Comparison of ENCODE assay signal across 12 cellular contexts in the genomic region with DNA sequence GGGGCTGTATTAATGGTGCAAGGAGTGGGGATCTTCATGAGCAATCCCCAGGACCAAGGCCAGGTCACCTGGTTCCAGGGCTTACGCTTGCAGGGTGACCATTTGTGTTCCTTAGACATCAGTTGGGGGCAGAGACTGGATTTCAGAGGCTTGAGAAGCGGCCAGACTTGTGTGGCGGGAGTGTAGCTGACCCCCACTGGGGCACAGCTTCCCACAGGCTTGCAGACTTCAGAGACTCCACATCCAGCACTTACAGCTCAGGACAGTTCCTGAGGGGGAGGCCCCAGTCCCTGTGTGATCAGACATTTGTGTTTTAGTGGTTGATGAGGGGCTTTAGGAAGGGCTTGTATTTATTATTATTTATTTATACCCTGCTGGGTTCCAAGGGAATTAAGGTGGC. TPM values are rescaled to one million over a fixed set of nuclear protein-coding genes. Genes with fewer than 3 reads are reported as not detected.
DNase-seq lines count a peak whose midpoint lies in the region; ATAC-seq, FAIRE-seq and TF ChIP-seq lines count a peak whose summit lies in the region.
"Had no signal": no experiment of that assay in that cellular context is flagged by ENCODE, and none has a peak within 500 bp of the region (broad histone marks: within the 10 kb centered on the region; RNA-seq: fewer than 3 reads in every experiment).

No MANE protein-coding gene starts in this region.

- no peak overlapping the region for H2AFZ ChIP-seq in H9 (ENCODE audit: low read length)
- no peak overlapping the region for H2AFZ ChIP-seq in astrocyte (ENCODE audit: low read depth, low read length)

- no peak for DNase-seq in H9
- peak; percentile 52 for DNase-seq in astrocyte (ENCODE audit: low read depth)
- DNase-seq in left ventricle myocardium superior: no peak
- no peak for DNase-seq in CD8-positive, alpha-beta T cell
- no peak for DNase-seq in cerebellum (ENCODE audit: low spot score)
- DNase-seq in type B pancreatic cell (ENCODE audit: extremely low spot score, unreplicated experiment): no peak
- DNase-seq: Caco-2 had no signal

- no peak overlapping the region for H3K18ac ChIP-seq in H9 (ENCODE audit: insufficient read length, low read depth, low read length)

- H4K20me1 ChIP-seq in H9 (ENCODE audit: control insufficient read depth, insufficient read depth, insufficient read length): peaks cover 2% of the 10 kb centered on the region
- H4K20me1 ChIP-seq in astrocyte (ENCODE audit: insufficient read depth, low read length): peaks cover 61% of the 10 kb centered on the region

- no peak overlapping the region for H2BK15ac ChIP-seq in H9 (ENCODE audit: low read depth, low read length)

- H4K8ac ChIP-seq in H9 (replicated peaks; ENCODE audit: insufficient read length, low read depth, low read length): no peak overlapping the region

- H2BK120ac ChIP-seq in H9 (ENCODE audit: low read depth, low read length, poor library complexity, severe bottlenecking): no peak overlapping the region

- H3K4me1 ChIP-seq in H9 (ENCODE audit: insufficient read depth, low read length) (peaks cover 6% of the 10 kb centered on the region; the same call in 1 of the 2 replicates), astrocyte (ENCODE audit: insufficient read depth, low read length) (peaks cover 45% of the 10 kb centered on the region), skeletal muscle satellite cell (ENCODE audit: control insufficient read depth, insufficient read depth, low read length) (peaks cover 81% of the 10 kb centered on the region)
- H3K4me1 ChIP-seq in CD8-positive, alpha-beta T cell (ENCODE audit: insufficient read depth, low read length): peaks cover 15% of the 10 kb centered on the region

- FAIRE-seq in astrocyte (lab: Jason Lieb, UNC): no peak

- H3K9ac ChIP-seq in H9 (ENCODE audit: extremely low read depth, insufficient read length, low read length): no peak overlapping the region
- no peak overlapping the region for H3K9ac ChIP-seq in astrocyte (ENCODE audit: low read length)
- H3K9ac ChIP-seq in skeletal muscle satellite cell (ENCODE audit: low read depth, low read length): peak overlapping the region; percentile 36

- no peaks in the 10 kb centered on the region for H3K27me3 ChIP-seq in H9 (ENCODE audit: insufficient read depth, low read length)
- H3K27me3 ChIP-seq in astrocyte (ENCODE audit: insufficient read depth, low read length): no peaks in the 10 kb centered on the region
- H3K27me3 ChIP-seq in skeletal muscle satellite cell (ENCODE audit: control insufficient read depth, insufficient read depth, low read length): no peaks in the 10 kb centered on the region
- no peaks in the 10 kb centered on the region for H3K27me3 ChIP-seq in CD8-positive, alpha-beta T cell (ENCODE audit: insufficient read depth, low read length)
- H3K27me3 ChIP-seq: SJSA1, stomach had no signal

- H3K79me2 ChIP-seq in H9 (ENCODE audit: insufficient read depth, low read length): no peaks in the 10 kb centered on the region; the same call in 1 of the 2 replicates
- H3K79me2 ChIP-seq in astrocyte (ENCODE audit: insufficient read depth, low read length): peaks cover 44% of the 10 kb centered on the region

- H2AK5ac ChIP-seq in H9 (ENCODE audit: insufficient read length, low read length): no peak overlapping the region

- H3K27ac Mint-ChIP-seq in H9: peak overlapping the region in 2 of 3 experiments; percentile 87 to 92; a peak in 4 of 7 replicates
- no peak overlapping the region for H3K27ac Mint-ChIP-seq in astrocyte (ENCODE audit: unreplicated experiment)
- no peak overlapping the region for H3K27ac Mint-ChIP-seq in CD8-positive, alpha-beta T cell
- no peak overlapping the region for H3K27ac Mint-ChIP-seq in type B pancreatic cell

- no peak overlapping the region for H4K5ac ChIP-seq in H9 (ENCODE audit: insufficient read length, low read depth, low read length)

- H3K4me3 Mint-ChIP-seq in H9 (0 out of 5 replicates have a peak overlapping the region, but pooled peaks of 1 of the 2 experiments have one; percentile 15), astrocyte (ENCODE audit: unreplicated experiment) (no peak overlapping the region), type B pancreatic cell (no peak overlapping the region)
- no peak overlapping the region for H3K4me3 Mint-ChIP-seq in CD8-positive, alpha-beta T cell

- no peak overlapping the region for H2BK20ac ChIP-seq in H9 (ENCODE audit: low read depth, low read length, poor library complexity, severe bottlenecking)

- H2BK5ac ChIP-seq in H9 (ENCODE audit: insufficient read length, low read length): no peak overlapping the region

- H3K27me3 Mint-ChIP-seq in H9 (ENCODE audit: low read depth): no peaks in the 10 kb centered on the region
- no peaks in the 10 kb centered on the region for H3K27me3 Mint-ChIP-seq in astrocyte (ENCODE audit: low read depth, unreplicated experiment)
- no peaks in the 10 kb centered on the region for H3K27me3 Mint-ChIP-seq in CD8-positive, alpha-beta T cell (ENCODE audit: low read depth)
- H3K27me3 Mint-ChIP-seq in type B pancreatic cell: no peaks in the 10 kb centered on the region

- no peak overlapping the region for H2BK12ac ChIP-seq in H9 (ENCODE audit: insufficient read length, low read depth, low read length)

- no peak overlapping the region for H3K56ac ChIP-seq in H9 (ENCODE audit: insufficient read length, low read depth, low read length)

- no peaks in the 10 kb centered on the region for H3K9me3 Mint-ChIP-seq in H9
- H3K9me3 Mint-ChIP-seq in astrocyte (ENCODE audit: unreplicated experiment): no peaks in the 10 kb centered on the region
- no peaks in the 10 kb centered on the region for H3K9me3 Mint-ChIP-seq in CD8-positive, alpha-beta T cell
- H3K9me3 Mint-ChIP-seq in type B pancreatic cell: no peaks in the 10 kb centered on the region

- H3K36me3 Mint-ChIP-seq in H9 (ENCODE audit: insufficient read depth in 1 of 3, low read depth in 3 of 3) (peaks cover under 1 to 6% (median 2%) of the 10 kb centered on the region in 3 experiments; a peak in 5 of 7 replicates), astrocyte (ENCODE audit: low read depth, unreplicated experiment) (peaks cover 2% of the 10 kb centered on the region), type B pancreatic cell (no peaks in the 10 kb centered on the region)
- peaks cover 17% of the 10 kb centered on the region for H3K36me3 Mint-ChIP-seq in CD8-positive, alpha-beta T cell

- H3K4me3 ChIP-seq in astrocyte (ENCODE audit: insufficient read depth, low read depth, low read length) (no peak overlapping the region), skeletal muscle satellite cell (ENCODE audit: low read length) (peak overlapping the region; percentile 54)
- no peak overlapping the region for H3K4me3 ChIP-seq in CD8-positive, alpha-beta T cell (ENCODE audit: low read depth, low read length)
- H3K4me3 ChIP-seq: SJSA1, stomach had no signal

- H3K79me1 ChIP-seq in H9 (ENCODE audit: insufficient read depth, low read depth, low read length, poor library complexity, severe bottlenecking): peaks cover 11% of the 10 kb centered on the region

- POLR2A ChIA-PET in CD8-positive, alpha-beta T cell (lab: Charles Lee): no interaction called here

- H3K4me1 Mint-ChIP-seq in H9 (peaks cover 30 to 37% of the 10 kb centered on the region in 2 experiments), astrocyte (ENCODE audit: low read depth, unreplicated experiment) (peaks cover 30% of the 10 kb centered on the region), type B pancreatic cell (ENCODE audit: unreplicated experiment) (peaks cover 37% of the 10 kb centered on the region)
- H3K4me1 Mint-ChIP-seq in CD8-positive, alpha-beta T cell (ENCODE audit: low read depth): peaks cover 33% of the 10 kb centered on the region

- H3K23ac ChIP-seq in H9 (ENCODE audit: insufficient read length, low read depth, low read length): no peak overlapping the region

- no peak overlapping the region for H3K4ac ChIP-seq in H9 (ENCODE audit: low read depth, low read length)

- no peak overlapping the region for H3K27ac ChIP-seq in H9 (ENCODE audit: insufficient read length, low read depth, low read length)
- H3K27ac ChIP-seq in astrocyte (ENCODE audit: low read depth, low read length): no peak overlapping the region
- no peak overlapping the region for H3K27ac ChIP-seq in CD8-positive, alpha-beta T cell (ENCODE audit: low read depth, low read length)
- H3K27ac ChIP-seq: SJSA1 had no signal

- no peaks in the 10 kb centered on the region for H3K23me2 ChIP-seq in H9 (ENCODE audit: insufficient read length, low read depth, low read length, poor library complexity, severe bottlenecking)

- H3K14ac ChIP-seq in H9 (ENCODE audit: insufficient read depth, low read length): no peak overlapping the region; the same call in 1 of the 2 replicates

- intact Hi-C loops in left ventricle myocardium superior (cut with micrococcal nuclease): loop anchor here (10.0 kb wide), 1 partner anchor 108 kb away; no protein-coding TSS in a partner anchor
- intact Hi-C loops in CD8-positive, alpha-beta T cell (cut with DNase I, micrococcal nuclease): no loop called here

- ATAC-seq in left ventricle myocardium superior (peak; percentile 23), HG02610 (IDR thresholded peaks at IDR 0.05; ENCODE audit: unreplicated experiment) (no peak)
- ATAC-seq in CD8-positive, alpha-beta T cell: no peak

- no peak overlapping the region for H3K4me2 ChIP-seq in H9 (ENCODE audit: insufficient read depth, insufficient read length, low read length)
- H3K4me2 ChIP-seq in astrocyte (ENCODE audit: low read length): peak overlapping the region; percentile 79
- peak overlapping the region; percentile 77 for H3K4me2 ChIP-seq in skeletal muscle satellite cell (ENCODE audit: low read length)

- no CpG with 5 or more reads among the region's 3 CpGs for WGBS in H9 (ENCODE audit: extremely low coverage, insufficient read length, low lambda C conversion rate)

- no peaks in the 10 kb centered on the region for H3K36me3 ChIP-seq in astrocyte (ENCODE audit: insufficient read depth, low read length)
- peaks cover 7% of the 10 kb centered on the region for H3K36me3 ChIP-seq in skeletal muscle satellite cell (ENCODE audit: insufficient read depth, low read length)
- H3K36me3 ChIP-seq in CD8-positive, alpha-beta T cell (ENCODE audit: insufficient read depth, low read length): no peaks in the 10 kb centered on the region

- H4K91ac ChIP-seq in H9 (ENCODE audit: insufficient read length, low read depth, low read length): no peak overlapping the region

- H3K9me3 ChIP-seq in H9 (ENCODE audit: control insufficient read depth, low read depth, low read length) (no peaks in the 10 kb centered on the region), astrocyte (ENCODE audit: insufficient read depth, low read depth, low read length) (no peaks in the 10 kb centered on the region), skeletal muscle satellite cell (replicated peaks; ENCODE audit: low read length) (no peaks in the 10 kb centered on the region)
- no peaks in the 10 kb centered on the region for H3K9me3 ChIP-seq in CD8-positive, alpha-beta T cell (ENCODE audit: low read length)
- H3K9me3 ChIP-seq: Caco-2, SJSA1, stomach had no signal

- CTCF ChIA-PET in CD8-positive, alpha-beta T cell (lab: Charles Lee): interaction anchor here (0.6 to 5.7 kb wide), 6 partner anchors 9 to 99 kb away, joined by 3 to 58 read pairs (median 3); partner anchors contain the start of gene DLK2

- TF ChIP-seq CTCF in H9 (conservative IDR thresholded peaks at IDR 0.05): no peak
- TF ChIP-seq CTCF in astrocyte (IDR thresholded peaks at IDR 0.05; ENCODE audit: insufficient read depth, low read depth, low read length): no peak
- TF ChIP-seq CTCF in CD8-positive, alpha-beta T cell (IDR thresholded peaks at IDR 0.05): no peak
- TF ChIP-seq CTCF in type B pancreatic cell (conservative IDR thresholded peaks at IDR 0.05): no peak

- H3T11ph ChIP-seq in H9 (ENCODE audit: low read length): no peak overlapping the region

RNA-seq across cellular contexts. Expression of gene TJAP1, which starts 15.3 kb away (rescaled TPM):
- total RNA-seq in H9 (2021): 45.1 and 49.2 TPM in 2 replicates
- 26.6 and 28.3 TPM in 2 replicates for total RNA-seq in astrocyte
- 23.2 TPM for total RNA-seq in left ventricle myocardium superior
- total RNA-seq in skeletal muscle satellite cell (2012; rRNA removed): 10.7 and 13.9 TPM in 2 replicates
- 10 to 100 TPM; 29.2 to 29.7 TPM for total RNA-seq in CD8-positive, alpha-beta T cell
- 7.3 TPM for total RNA-seq in cerebellum
- 34.7 and 44.5 TPM in 2 replicates for total RNA-seq in type B pancreatic cell (ENCODE audit: low replicate concordance)

RNA-seq across cellular contexts. Expression of gene LRRC73, which starts 17.5 kb away (rescaled TPM):
- 0.26 and 0.55 TPM in 2 replicates for total RNA-seq in H9 (2021)
- 0.30 and 0.31 TPM in 2 replicates for total RNA-seq in astrocyte
- total RNA-seq in left ventricle myocardium superior: 1.0 TPM
- under 0.01 and 1.1 TPM in 2 replicates for total RNA-seq in skeletal muscle satellite cell (2012; rRNA removed)
- under 1 TPM; 0.56 to 0.90 TPM for total RNA-seq in CD8-positive, alpha-beta T cell
- total RNA-seq in cerebellum: 1.8 TPM
- total RNA-seq in type B pancreatic cell (ENCODE audit: low replicate concordance): 1.5 and 2.9 TPM in 2 replicates
- total RNA-seq: SJSA1 had no signal

RNA-seq across cellular contexts. Expression of gene YIPF3, which starts 24.1 kb away (rescaled TPM):
- 80.7 and 84.5 TPM in 2 replicates for total RNA-seq in H9 (2021)
- 132 and 141 TPM in 2 replicates for total RNA-seq in astrocyte
- 63.0 TPM for total RNA-seq in left ventricle myocardium superior
- total RNA-seq in skeletal muscle satellite cell (2012; rRNA removed): 55.5 and 67.2 TPM in 2 replicates
- 10 to 100 TPM; 51.0 to 52.5 TPM for total RNA-seq in CD8-positive, alpha-beta T cell
- 46.5 TPM for total RNA-seq in cerebellum
- 122 and 135 TPM in 2 replicates for total RNA-seq in type B pancreatic cell (ENCODE audit: low replicate concordance)

RNA-seq across cellular contexts. Expression of gene POLR1C, which starts 24.2 kb away (rescaled TPM):
- total RNA-seq in H9 (2021) (75.8 and 76.6 TPM in 2 replicates), astrocyte (41.8 and 46.2 TPM in 2 replicates), left ventricle myocardium superior (16.9 TPM), cerebellum (20.9 TPM), type B pancreatic cell (ENCODE audit: low replicate concordance) (57.4 and 60.8 TPM in 2 replicates)
- 42.8 and 45.1 TPM in 2 replicates for total RNA-seq in skeletal muscle satellite cell (2012; rRNA removed)
- 10 to 100 TPM; 73.9 to 74.0 TPM for total RNA-seq in CD8-positive, alpha-beta T cell

RNA-seq across cellular contexts. Expression of gene DLK2, which starts 37.3 kb away (rescaled TPM):
- total RNA-seq in H9 (2021) (0.57 and 0.96 TPM in 2 replicates), astrocyte (0.41 and 0.68 TPM in 2 replicates), left ventricle myocardium superior (1.2 TPM), cerebellum (6.2 TPM), type B pancreatic cell (ENCODE audit: low replicate concordance) (3.3 and 3.4 TPM in 2 replicates)
- total RNA-seq in skeletal muscle satellite cell (2012; rRNA removed): 0.76 and 0.87 TPM in 2 replicates
- total RNA-seq in CD8-positive, alpha-beta T cell: under 1 TPM; 0.56 to 0.71 TPM
- total RNA-seq: aorta had no signal

Comparison
In these comparisons a context has a peak if more than half of its experiments do, and no peak if none do; other contexts are left out.
1. H3K27ac Mint-ChIP-seq: peak in H9 (2 of 3); none in astrocyte (single experiment), CD8-positive, alpha-beta T cell (single experiment) and type B pancreatic cell (single experiment).